3 cellular contexts compared by ENCODE assay signal in genomic region chr2:2326653-2327052, GRCh38.
TF ChIP-seq lines count a peak whose summit lies in the region.

No MANE protein-coding gene starts in this region.

TF ChIP-seq in SK-N-SH, 30 proteins besides CTCF, POLR2A, EP300 and RAD21 (continued from another document):
- TF ChIP-seq USF1 (IDR thresholded peaks at IDR 0.05; ENCODE audit: borderline replicate concordance, low read depth) (no peak), USF2 (IDR thresholded peaks at IDR 0.05; ENCODE audit: borderline replicate concordance, low read depth, low read length) (no peak), POLR2AphosphoS5 (IDR thresholded peaks at IDR 0.05; ENCODE audit: low read depth, low read length) (no peak), GATA2 (CRISPR knock-in tag; IDR thresholded peaks at IDR 0.05) (0 out of 2 replicates have a peak, but pooled peaks have one; percentile 17), JUND (IDR thresholded peaks at IDR 0.05) (no peak), NFIC (IDR thresholded peaks at IDR 0.05; ENCODE audit: borderline replicate concordance) (no peak)

TF ChIP-seq in SK-N-SH treated with all-trans-retinoic acid at 6 μM for 48 hours, 23 proteins besides CTCF, POLR2A, EP300 and RAD21:
- TF ChIP-seq TSHZ2 (CRISPR knock-in tag; IDR thresholded peaks at IDR 0.05) (no peak), TOX (CRISPR knock-in tag; IDR thresholded peaks at IDR 0.05; ENCODE audit: borderline replicate concordance) (no peak), ZNF8 (CRISPR knock-in tag; IDR thresholded peaks at IDR 0.05) (no peak), ZFP30 (CRISPR knock-in tag; IDR thresholded peaks at IDR 0.05) (no peak), ZC3H10 (CRISPR knock-in tag; IDR thresholded peaks at IDR 0.05) (no peak), ZFP3 (CRISPR knock-in tag; IDR thresholded peaks at IDR 0.05) (no peak), GLIS3 (CRISPR knock-in tag; IDR thresholded peaks at IDR 0.05) (no peak), CREB5 (CRISPR knock-in tag; IDR thresholded peaks at IDR 0.05; ENCODE audit: low read depth) (no peak), PPARA (CRISPR knock-in tag; IDR thresholded peaks at IDR 0.05; ENCODE audit: borderline replicate concordance) (no peak), POU6F1 (CRISPR knock-in tag; IDR thresholded peaks at IDR 0.05; ENCODE audit: borderline replicate concordance, low read depth) (no peak)

TF ChIP-seq in GM23338, 12 proteins besides CTCF, POLR2A, EP300 and RAD21:
- TF ChIP-seq ZNF462 (CRISPR knock-in tag; IDR thresholded peaks at IDR 0.05) = no peak
- no peak for TF ChIP-seq POLR2AphosphoS5 (IDR thresholded peaks at IDR 0.05; ENCODE audit: low read depth)
- TF ChIP-seq STAT1 (IDR thresholded peaks at IDR 0.05; ENCODE audit: unreplicated experiment) = no peak
- no peak for TF ChIP-seq ZNF114 (CRISPR knock-in tag; IDR thresholded peaks at IDR 0.05)
- no peak for TF ChIP-seq REST (IDR thresholded peaks at IDR 0.05; ENCODE audit: unreplicated experiment)
- no peak for TF ChIP-seq NANOG (IDR thresholded peaks at IDR 0.05; ENCODE audit: borderline replicate concordance)
- TF ChIP-seq EZH2phosphoT487 (IDR thresholded peaks at IDR 0.05; ENCODE audit: unreplicated experiment) = no peak
- no peak for TF ChIP-seq CREB1 (CRISPR knock-in tag; IDR thresholded peaks at IDR 0.05; ENCODE audit: low read depth)
- no peak for TF ChIP-seq JUNB (IDR thresholded peaks at IDR 0.05; ENCODE audit: unreplicated experiment)
- no peak for TF ChIP-seq EZH2 (IDR thresholded peaks at IDR 0.05; ENCODE audit: low read depth, unreplicated experiment)
- TF ChIP-seq ZNF331 (CRISPR knock-in tag; IDR thresholded peaks at IDR 0.05; ENCODE audit: low read depth) = no peak
- no peak for TF ChIP-seq ETS1 (IDR thresholded peaks at IDR 0.05)
